ENCODE assay signal across 32 cellular contexts in the genomic region with DNA sequence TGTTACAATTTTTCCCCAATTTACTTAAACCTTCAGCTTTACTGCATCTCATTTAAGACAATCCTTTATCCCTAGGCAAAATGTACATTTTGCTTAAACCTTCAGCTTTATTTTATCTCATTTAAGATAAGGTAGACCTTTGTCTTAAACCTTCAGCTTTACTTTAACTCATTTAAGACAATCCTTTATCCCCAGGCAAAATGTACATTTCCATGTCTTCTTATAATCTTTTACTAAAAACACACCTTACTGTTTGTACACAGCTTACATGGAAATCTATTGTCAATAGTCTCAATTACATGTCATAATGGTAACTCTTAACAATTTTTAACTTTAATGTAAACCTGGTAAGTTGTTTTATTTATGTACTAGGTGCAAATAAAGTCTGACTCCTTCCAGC. TPM values are rescaled to one million over a fixed set of nuclear protein-coding genes. Genes with fewer than 3 reads are reported as not detected.
"Had no signal": no experiment of that assay in that cellular context is flagged by ENCODE, and none has a peak within 500 bp of the region (broad histone marks: within the 10 kb centered on the region; RNA-seq: fewer than 3 reads in every experiment).

No MANE protein-coding gene starts in this region.

- H3K4me3 Mint-ChIP-seq: stimulated activated effector memory CD8-positive, alpha-beta T cell treated with anti-CD3 and anti-CD28 coated beads, Interleukin-12 subunit alpha, Interleukin-12 subunit beta, amount 100 ng/mL, for 72 hours; stimulated activated memory B cell treated with anti-CD40 and anti-IgM and Interleukin-4, amounts not matched to agents 10 μg/mL and 1 μg/mL and 100 μg/mL, for 72 hours; stimulated activated naive B cell treated with anti-CD40 and anti-IgM and Interleukin-4, amounts not matched to agents 10 μg/mL and 1 μg/mL and 100 μg/mL, for 72 hours; stimulated activated naive CD8-positive, alpha-beta T cell treated with anti-CD3 and anti-CD28 coated beads, Interleukin-15, amount 100 ng/mL, for 72 hours; stimulated activated naive CD8-positive, alpha-beta T cell treated with anti-CD3 and anti-CD28 coated beads, Interleukin-15, Interleukin-2, amounts not matched to agents 100 ng/mL and 50 ng/mL, for 24 hours; type B pancreatic cell had no signal

- H3K9me3 ChIP-seq: testis, thyroid gland, transverse colon, upper lobe of right lung, uterus, vagina had no signal

- H3K4me1 ChIP-seq: stomach, suprapubic skin, testis, thyroid gland, tibial artery, tibial nerve, transverse colon, upper lobe of left lung, upper lobe of right lung, uterus, vagina had no signal

- H3K27ac Mint-ChIP-seq: stimulated activated effector memory CD8-positive, alpha-beta T cell treated with anti-CD3 and anti-CD28 coated beads, Interleukin-12 subunit alpha, Interleukin-12 subunit beta, amount 100 ng/mL, for 72 hours; stimulated activated memory B cell treated with anti-CD40 and anti-IgM and Interleukin-4, amounts not matched to agents 10 μg/mL and 1 μg/mL and 100 μg/mL, for 72 hours; stimulated activated naive B cell treated with anti-CD40 and anti-IgM and Interleukin-4, amounts not matched to agents 10 μg/mL and 1 μg/mL and 100 μg/mL, for 72 hours; stimulated activated naive CD8-positive, alpha-beta T cell treated with anti-CD3 and anti-CD28 coated beads, Interleukin-15, Interleukin-2, amounts not matched to agents 100 ng/mL and 50 ng/mL, for 24 hours; type B pancreatic cell had no signal

- H3K4me1 Mint-ChIP-seq: stimulated activated effector memory CD8-positive, alpha-beta T cell treated with anti-CD3 and anti-CD28 coated beads, Interleukin-12 subunit alpha, Interleukin-12 subunit beta, amount 100 ng/mL, for 72 hours; stimulated activated memory B cell treated with anti-CD40 and anti-IgM and Interleukin-4, amounts not matched to agents 10 μg/mL and 1 μg/mL and 100 μg/mL, for 72 hours; stimulated activated naive B cell treated with anti-CD40 and anti-IgM and Interleukin-4, amounts not matched to agents 10 μg/mL and 1 μg/mL and 100 μg/mL, for 72 hours had no signal

- H3K27ac ChIP-seq: stomach, suprapubic skin, testis, thoracic aorta, thyroid gland, tibial artery, tibial nerve, transverse colon, upper lobe of left lung, upper lobe of right lung, uterus, vagina had no signal

- H3K4me3 ChIP-seq: stomach, suprapubic skin, testis, thoracic aorta, thyroid gland, tibial artery, tibial nerve, transverse colon, upper lobe of left lung, upper lobe of right lung, uterus, vagina had no signal

- DNase-seq: stimulated activated CD4-positive, alpha-beta T cell treated with anti-CD3 and anti-CD28 coated beads, Interleukin-2, amount 100 ng/mL, for 48 hours; stimulated activated CD4-positive, alpha-beta T cell treated with anti-CD3 and anti-CD28 coated beads, Interleukin-4, amount 100 ng/mL, for 1 hour; stimulated activated CD4-positive, alpha-beta T cell treated with anti-CD3 and anti-CD28 coated beads, Interleukin-4, amount 100 ng/mL, for 24 hours; stimulated activated CD4-positive, alpha-beta T cell treated with anti-CD3 and anti-CD28 coated beads, Interleukin-4, amount 100 ng/mL, for 4 hours; stimulated activated CD8-positive, alpha-beta memory T cell treated with anti-CD3 and anti-CD28 coated beads, Interleukin-4, amount 100 ng/mL, for 48 hours; stimulated activated naive B cell treated with anti-CD40 and anti-IgM and Interleukin-4, amounts not matched to agents 10 μg/mL and 1 μg/mL and 100 μg/mL, for 72 hours; stimulated activated naive CD4-positive, alpha-beta T cell; stimulated activated naive CD4-positive, alpha-beta T cell treated with Interleukin-2 at 50 U/mL for 16 hours; stimulated activated naive CD8-positive, alpha-beta T cell treated with anti-CD3 and anti-CD28 coated beads, Interleukin-15, amount 100 ng/mL, for 72 hours; stimulated activated naive CD8-positive, alpha-beta T cell treated with anti-CD3 and anti-CD28 coated beads, Interleukin-15, Interleukin-2, amounts not matched to agents 100 U/mL and 50 U/mL, for 24 hours; stomach; substantia nigra; testis; thyroid gland; tibial artery; transverse colon; trophoblast cell; upper lobe of left lung; upper lobe of right lung; uterus had no signal

- H3K27me3 ChIP-seq: stomach, suprapubic skin, testis, thyroid gland, tibial artery, tibial nerve, transverse colon, upper lobe of left lung, upper lobe of right lung, uterus, vagina had no signal

- H3K36me3 Mint-ChIP-seq: stimulated activated effector memory CD8-positive, alpha-beta T cell treated with anti-CD3 and anti-CD28 coated beads, Interleukin-12 subunit alpha, Interleukin-12 subunit beta, amount 100 ng/mL, for 72 hours; stimulated activated memory B cell treated with anti-CD40 and anti-IgM and Interleukin-4, amounts not matched to agents 10 μg/mL and 1 μg/mL and 100 μg/mL, for 72 hours; stimulated activated naive B cell treated with anti-CD40 and anti-IgM and Interleukin-4, amounts not matched to agents 10 μg/mL and 1 μg/mL and 100 μg/mL, for 72 hours; type B pancreatic cell had no signal

- H3K36me3 ChIP-seq: stomach, suprapubic skin, thoracic aorta, thyroid gland, tibial artery, tibial nerve, transverse colon, upper lobe of left lung, upper lobe of right lung, uterus, vagina had no signal

- H3K27me3 Mint-ChIP-seq: stimulated activated memory B cell treated with anti-CD40 and anti-IgM and Interleukin-4, amounts not matched to agents 10 μg/mL and 1 μg/mL and 100 μg/mL, for 72 hours; stimulated activated naive B cell treated with anti-CD40 and anti-IgM and Interleukin-4, amounts not matched to agents 10 μg/mL and 1 μg/mL and 100 μg/mL, for 72 hours; stimulated activated naive CD8-positive, alpha-beta T cell treated with anti-CD3 and anti-CD28 coated beads, Interleukin-15, amount 100 ng/mL, for 72 hours; stimulated activated naive CD8-positive, alpha-beta T cell treated with anti-CD3 and anti-CD28 coated beads, Interleukin-15, Interleukin-2, amounts not matched to agents 100 ng/mL and 50 ng/mL, for 24 hours; type B pancreatic cell had no signal

- H3K9me3 Mint-ChIP-seq: stimulated activated naive CD8-positive, alpha-beta T cell treated with anti-CD3 and anti-CD28 coated beads, Interleukin-15, Interleukin-2, amounts not matched to agents 100 ng/mL and 50 ng/mL, for 24 hours; type B pancreatic cell had no signal

RNA-seq across cellular contexts. Expression of a gene that starts 58.7 kb away (rescaled TPM):
- total RNA-seq: vagina had no signal

RNA-seq across cellular contexts. Expression of a gene that starts 59.7 kb away (rescaled TPM):
- total RNA-seq: stomach, subcutaneous adipose tissue, suprapubic skin, temporal lobe, thoracic aorta, thyroid gland, tibial nerve, transverse colon, upper lobe of left lung, upper lobe of right lung, ureter, urinary bladder, uterus, vagina had no signal
- polyA plus RNA-seq: stomach, urinary bladder had no signal
